Comparison of ENCODE assay signal across 8 cellular contexts in the genomic region with DNA sequence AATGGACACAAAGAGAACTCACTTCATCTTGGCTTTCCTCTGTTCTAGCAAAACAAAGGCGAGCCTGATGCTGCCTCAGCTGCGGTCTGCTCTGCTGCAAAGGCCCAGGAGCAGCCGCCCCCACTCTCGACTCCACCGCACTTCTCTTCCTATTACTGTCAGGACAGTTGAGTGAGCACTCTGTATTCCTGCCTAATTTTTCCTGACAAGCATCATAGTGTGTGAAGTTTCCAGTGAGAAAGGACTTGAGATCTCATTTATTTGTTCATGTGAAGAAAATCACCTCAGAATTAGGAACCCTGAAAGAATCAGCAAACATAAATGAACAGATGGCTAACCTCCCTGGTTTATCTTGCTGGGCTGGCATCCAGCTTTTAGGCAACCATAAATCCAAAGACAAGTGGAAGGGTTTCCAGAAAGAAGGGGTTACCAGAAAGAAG. TPM values are rescaled to one million over a fixed set of nuclear protein-coding genes. Genes with fewer than 3 reads are reported as not detected.
A peak's percentile ranks its signal among the peaks of the same experiment; 100 is the strongest.
DNase-seq lines count a peak whose midpoint lies in the region; ATAC-seq and TF ChIP-seq lines count a peak whose summit lies in the region.

No MANE protein-coding gene starts in this region.

- ATAC-seq in HG02623 (IDR thresholded peaks at IDR 0.05; ENCODE audit: unreplicated experiment): peak; percentile 20
- no peak for ATAC-seq in GM21528 (IDR thresholded peaks at IDR 0.05; ENCODE audit: low FRiP score, unreplicated experiment)
- no peak for ATAC-seq in HG02571 (IDR thresholded peaks at IDR 0.05; ENCODE audit: unreplicated experiment)

- peak overlapping the region; percentile 5; the same call in 1 of the 2 replicates for H3K9ac ChIP-seq in iPS-20b (ENCODE audit: low read depth, low read length)

- no peaks in the 10 kb centered on the region for H3K9me3 ChIP-seq in iPS-20b (ENCODE audit: insufficient read depth, low read depth, low read length)
- H3K9me3 ChIP-seq in spleen: peaks cover 0 to 3% (median 0%) of the 10 kb centered on the region in 8 donors

- TF ChIP-seq POLR2A in spleen (IDR thresholded peaks at IDR 0.05): no peak

- H3K4me1 ChIP-seq in iPS-20b (ENCODE audit: insufficient read depth, low read length) (peaks cover 12% of the 10 kb centered on the region; the same call in 1 of the 2 replicates), spleen (peaks cover 44 to 100% (median 71%) of the 10 kb centered on the region in 6 donors)

- intact Hi-C loops in spleen (cut with DNase I; ENCODE audit: low total_unique reads): no loop called here

- TF ChIP-seq CTCF in spleen (IDR thresholded peaks at IDR 0.05 in 8 of 11, conservative IDR thresholded peaks at IDR 0.05 in 3 of 11): no peak

- H3K36me3 ChIP-seq in iPS-20b (ENCODE audit: insufficient read depth, low read depth, low read length): peaks cover 21% of the 10 kb centered on the region
- peaks cover 0 to 45% (median 21%) of the 10 kb centered on the region in 6 donors for H3K36me3 ChIP-seq in spleen

- DNase-seq in D341Med (ENCODE audit: low spot score) (peak; percentile 79), NCI-H2171 (lab: John Stamatoyannopoulos, UW) (peak; percentile 50), amygdala (lab: John Stamatoyannopoulos, UW) (peak in 54 of 56 donors; percentile 8 to 87 (median 60)), spleen (peak; percentile 79)

- no peak overlapping the region for H3K4me3 ChIP-seq in iPS-20b (ENCODE audit: low read length)
- no peak overlapping the region for H3K4me3 ChIP-seq in spleen

- WGBS in spleen, 5 donors: 14 to 28% (median 19%) methylated on average over 5 of the region's 5 CpGs

- no peaks in the 10 kb centered on the region for H3K27me3 ChIP-seq in iPS-20b (ENCODE audit: insufficient read depth, low read length)
- no peaks in the 10 kb centered on the region for H3K27me3 ChIP-seq in spleen (replicated peaks in 1 of 7)

- H3K27ac ChIP-seq in iPS-20b (ENCODE audit: low read length): peak overlapping the region; percentile 17
- H3K27ac ChIP-seq in spleen: peak overlapping the region in 7 of 8 donors; percentile 58 to 82 (median 77)

RNA-seq across cellular contexts. Expression of gene SCARB2, which starts 15.6 kb away (rescaled TPM):
- 100 to 1,000 TPM; 107 to 201 (median 156) TPM for total RNA-seq in spleen
- polyA plus RNA-seq in spleen: 10 to 100 TPM; 27.2 to 32.0 (median 28.8) TPM

RNA-seq across cellular contexts. Expression of gene NUP54, which starts 49.8 kb away (rescaled TPM):
- 10 to 100 TPM; 26.2 to 43.2 (median 34.5) TPM for total RNA-seq in spleen
- polyA plus RNA-seq in spleen: 10 to 100 TPM; 22.8 to 28.9 (median 28.8) TPM

RNA-seq across cellular contexts. Expression of gene FAM47E, which starts 53.5 kb away (rescaled TPM):
- 1 to 10 TPM in 6 of 7 donors, under 1 TPM in 1; 0.66 to 6.2 (median 2.4) TPM for total RNA-seq in spleen
- 1 to 10 TPM; 1.0 to 1.4 (median 1.3) TPM for polyA plus RNA-seq in spleen
